ENCODE assay signal across 14 cellular contexts in the genomic region with DNA sequence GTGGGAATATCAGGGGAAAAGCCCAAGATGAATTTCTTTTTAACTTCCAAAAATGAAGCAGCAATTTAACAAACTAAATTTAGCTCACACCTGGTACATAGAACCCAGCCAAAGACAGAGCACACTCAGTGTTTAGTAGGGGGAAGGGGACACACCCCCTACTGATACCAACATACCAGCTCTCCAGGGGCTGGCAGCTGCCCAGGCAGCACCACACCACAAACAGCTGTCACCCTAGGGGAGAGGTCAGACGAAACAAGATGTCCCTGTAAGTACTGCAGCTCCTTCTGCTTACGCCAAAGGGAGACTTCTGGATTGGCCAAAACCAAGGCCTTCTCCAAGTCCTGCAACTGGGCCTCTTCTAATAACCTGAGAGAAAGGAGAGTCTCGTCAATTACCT. TPM values are rescaled to one million over a fixed set of nuclear protein-coding genes. Genes with fewer than 3 reads are reported as not detected.
DNase-seq lines count a peak whose midpoint lies in the region; ATAC-seq and TF ChIP-seq lines count a peak whose summit lies in the region.
"Had no signal": no experiment of that assay in that cellular context is flagged by ENCODE, and none has a peak within 500 bp of the region (broad histone marks: within the 10 kb centered on the region; RNA-seq: fewer than 3 reads in every experiment).

No MANE protein-coding gene starts in this region.

- H3K4me3 ChIP-seq in Loucy (ENCODE audit: low read length, poor library complexity, severe bottlenecking) (no peak overlapping the region), astrocyte of the cerebellum (ENCODE audit: low read depth, low read length) (no peak overlapping the region)
- H3K4me3 ChIP-seq: coronary artery, transverse colon had no signal

- H3K27me3 ChIP-seq in Loucy (ENCODE audit: insufficient read depth, low read length, poor library complexity, severe bottlenecking): no peaks in the 10 kb centered on the region
- H3K27me3 ChIP-seq: transverse colon had no signal

- H3K9me3 Mint-ChIP-seq in activated CD4-positive, alpha-beta T cell treated with anti-CD3 and anti-CD28 coated beads, Interleukin-2, amount 10 ng/mL, durations not matched to agents 7 days and 5 days: no peaks in the 10 kb centered on the region
- no peaks in the 10 kb centered on the region for H3K9me3 Mint-ChIP-seq in nephron

- H3K27me3 Mint-ChIP-seq in activated CD4-positive, alpha-beta T cell treated with anti-CD3 and anti-CD28 coated beads, Interleukin-2, amount 10 ng/mL, durations not matched to agents 7 days and 5 days: no peaks in the 10 kb centered on the region
- no peaks in the 10 kb centered on the region for H3K27me3 Mint-ChIP-seq in nephron (ENCODE audit: low read depth)

- H3K9me3 ChIP-seq in Loucy (ENCODE audit: insufficient read depth, low read depth, low read length): no peaks in the 10 kb centered on the region
- H3K9me3 ChIP-seq: transverse colon had no signal

- no peak for DNase-seq in activated CD4-positive, alpha-beta T cell treated with anti-CD3 and anti-CD28 coated beads, Interleukin-2, amount 10 ng/mL, durations not matched to agents 7 days and 5 days
- DNase-seq in activated CD4-positive, alpha-beta T cell treated with anti-CD3 and anti-CD28 coated beads, Interleukin-2, amount 50 U/mL, for 4 hours: no peak
- DNase-seq in astrocyte of the cerebellum (ENCODE audit: low read depth) (peak; percentile 26), HuH-7.5 (ENCODE audit: low spot score) (no peak)
- DNase-seq: activated CD4-positive, alpha-beta T cell treated with anti-CD3 and anti-CD28 coated beads for 4 hours; DMS79; occipital lobe; stimulated activated CD4-positive, alpha-beta T cell treated with anti-CD3 and anti-CD28 coated beads, Interleukin-12 subunit alpha, Interleukin-12 subunit beta, amount 100 ng/mL, for 4 hours had no signal

- H3K9me2 ChIP-seq in Loucy (replicated peaks; ENCODE audit: low read depth, low read length): no peaks in the 10 kb centered on the region

- POLR2A ChIA-PET in activated CD4-positive, alpha-beta T cell treated with anti-CD3 and anti-CD28 coated beads, Interleukin-2, amount 10 ng/mL, durations not matched to agents 7 days and 5 days (lab: Charles Lee): no interaction called here

- peaks cover 33% of the 10 kb centered on the region for H3K4me1 Mint-ChIP-seq in activated CD4-positive, alpha-beta T cell treated with anti-CD3 and anti-CD28 coated beads, Interleukin-2, amount 10 ng/mL, durations not matched to agents 7 days and 5 days
- H3K4me1 Mint-ChIP-seq in nephron: peaks cover 13% of the 10 kb centered on the region

- H3K27ac Mint-ChIP-seq in activated CD4-positive, alpha-beta T cell treated with anti-CD3 and anti-CD28 coated beads, Interleukin-2, amount 10 ng/mL, durations not matched to agents 7 days and 5 days: peak overlapping the region; percentile 88
- peak overlapping the region; percentile 22 to 70 (median 54) for H3K27ac Mint-ChIP-seq in nephron

- H3K4me1 ChIP-seq in Loucy (ENCODE audit: insufficient read depth, low read length, poor library complexity, severe bottlenecking): peaks cover 20% of the 10 kb centered on the region
- H3K4me1 ChIP-seq: transverse colon had no signal

- no peak overlapping the region for H3K9ac ChIP-seq in Loucy (ENCODE audit: low read depth, low read length, poor library complexity, severe bottlenecking)

- H3F3A ChIP-seq in Loucy (ENCODE audit: low read depth): no peaks in the 10 kb centered on the region; the same call in 1 of the 2 replicates

- no peak overlapping the region for H2AFZ ChIP-seq in Loucy (ENCODE audit: low read length)

- H3K36me3 Mint-ChIP-seq in activated CD4-positive, alpha-beta T cell treated with anti-CD3 and anti-CD28 coated beads, Interleukin-2, amount 10 ng/mL, durations not matched to agents 7 days and 5 days (ENCODE audit: low read depth): peaks cover 60% of the 10 kb centered on the region
- peaks cover 52% of the 10 kb centered on the region for H3K36me3 Mint-ChIP-seq in nephron (ENCODE audit: low read depth)

- in situ Hi-C loops in astrocyte of the cerebellum (cut with HindIII; ENCODE audit: low sequenced_read_pairs): no loop called here

- H3K4me2 ChIP-seq in Loucy (ENCODE audit: low read depth, low read length, poor library complexity, severe bottlenecking): peak overlapping the region; percentile 53

- ATAC-seq in GM18868 (IDR thresholded peaks at IDR 0.05; ENCODE audit: unreplicated experiment): no peak
- no peak for ATAC-seq in HG02642 (IDR thresholded peaks at IDR 0.05; ENCODE audit: poor library complexity, unreplicated experiment)

- peaks cover 55% of the 10 kb centered on the region for H3K36me3 ChIP-seq in Loucy (ENCODE audit: insufficient read depth, low read length)

- CTCF ChIA-PET in activated CD4-positive, alpha-beta T cell treated with anti-CD3 and anti-CD28 coated beads, Interleukin-2, amount 10 ng/mL, durations not matched to agents 7 days and 5 days (lab: Charles Lee): interaction anchor here (0.6 to 1.4 kb wide), 7 partner anchors 11 to 362 kb away, joined by 3 to 6 read pairs (median 3); no protein-coding TSS in a partner anchor

- TF ChIP-seq CTCF in Loucy (conservative IDR thresholded peaks at IDR 0.05; ENCODE audit: low read length) (no peak), astrocyte of the cerebellum (IDR thresholded peaks at IDR 0.05; ENCODE audit: low read depth, low read length, missing control alignments) (no peak), nephron (IDR thresholded peaks at IDR 0.05; ENCODE audit: unreplicated experiment in 3 of 3) (no peak)

- H3K4me3 Mint-ChIP-seq in activated CD4-positive, alpha-beta T cell treated with anti-CD3 and anti-CD28 coated beads, Interleukin-2, amount 10 ng/mL, durations not matched to agents 7 days and 5 days: no peak overlapping the region
- no peak overlapping the region for H3K4me3 Mint-ChIP-seq in nephron

- no peaks in the 10 kb centered on the region for H3K79me2 ChIP-seq in Loucy (ENCODE audit: insufficient read depth, low read length)

- peaks cover 8% of the 10 kb centered on the region for H4K20me1 ChIP-seq in Loucy (ENCODE audit: insufficient read depth, low read length, poor library complexity, severe bottlenecking)

RNA-seq across cellular contexts. Expression of a gene that starts 26.0 kb away (rescaled TPM):
- 10 to 100 TPM; 53.8 to 56.8 TPM for total RNA-seq in activated CD4-positive, alpha-beta T cell treated with anti-CD3 and anti-CD28 coated beads, Interleukin-2, amount 10 ng/mL, durations not matched to agents 7 days and 5 days

RNA-seq across cellular contexts. Expression of a gene that starts 36.1 kb away (rescaled TPM):
- total RNA-seq in activated CD4-positive, alpha-beta T cell treated with anti-CD3 and anti-CD28 coated beads, Interleukin-2, amount 10 ng/mL, durations not matched to agents 7 days and 5 days: 10 to 100 TPM; 45.1 to 49.6 TPM
